In the genomic region with DNA sequence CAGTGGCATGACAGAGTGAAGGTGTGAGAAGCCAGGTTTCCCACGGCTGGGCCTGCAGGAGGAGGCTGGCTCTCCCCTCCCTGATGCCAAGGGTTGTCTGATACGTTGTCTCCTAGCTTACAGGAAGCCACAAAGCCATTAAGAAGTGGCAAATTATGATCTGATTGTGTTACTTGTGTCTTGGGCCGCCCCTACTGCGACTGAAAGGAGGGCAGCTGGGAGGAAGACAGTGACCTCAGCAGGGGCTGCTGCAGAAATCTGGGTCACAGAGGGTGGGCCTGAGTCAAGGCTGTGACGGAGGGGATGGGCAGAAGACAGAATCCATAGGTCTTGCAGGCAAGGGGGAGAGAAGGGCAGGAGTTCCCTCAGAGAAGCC, we compare ENCODE assay signal across 16 cellular contexts.
DNase-seq lines count a peak whose midpoint lies in the region; ATAC-seq and TF ChIP-seq lines count a peak whose summit lies in the region.
"Had no signal": no experiment of that assay in that cellular context is flagged by ENCODE, and none has a peak within 500 bp of the region (broad histone marks: within the 10 kb centered on the region; RNA-seq: fewer than 3 reads in every experiment).

No MANE protein-coding gene starts in this region.

- no peaks in the 10 kb centered on the region for H3K27me3 ChIP-seq in effector memory CD4-positive, alpha-beta T cell (replicated peaks; ENCODE audit: control insufficient read depth, insufficient read depth, low read length, poor library complexity, severe bottlenecking)
- peaks cover 0 to 7% (median 0%) of the 10 kb centered on the region in 3 donors for H3K27me3 ChIP-seq in stomach
- H3K27me3 ChIP-seq: right lobe of liver had no signal

- no peak for TF ChIP-seq EP300 in stomach (IDR thresholded peaks at IDR 0.05)

- H3K27ac ChIP-seq in effector memory CD4-positive, alpha-beta T cell (ENCODE audit: insufficient read depth, low read length, poor library complexity, severe bottlenecking) = no peak overlapping the region
- H3K27ac ChIP-seq in stomach = no peak overlapping the region
- H3K27ac ChIP-seq: right lobe of liver had no signal

- peak; percentile 7 for DNase-seq in activated naive CD4-positive, alpha-beta T cell treated with Interleukin-2 at 50 U/mL for 16 hours
- no peak for DNase-seq in activated naive CD4-positive, alpha-beta T cell treated with anti-CD3 and anti-CD28 coated beads, Interleukin-2, amount 50 U/mL, for 16 hours
- DNase-seq in NOMO-1 treated with DMSO at 0.1 percent for 48 hours (lab: John Stamatoyannopoulos, UW; ENCODE audit: unreplicated experiment) (peak; percentile 58), stomach (peak; percentile 14), cerebellar nuclear complex (lab: John Stamatoyannopoulos, UW) (no peak)
- DNase-seq in effector memory CD4-positive, alpha-beta T cell = peak; percentile 14 to 40 (median 17)
- DNase-seq in activated T-helper 1 cell treated with anti-CD3 and anti-CD28 coated beads, Interleukin-12 subunit alpha, Interleukin-12 subunit beta, Interleukin-2, Interleukin-4 antibody, amounts not matched to agents 30 ng/mL and 10 ng/mL and 1 ng/mL, durations not matched to agents 14 hours and 24 hours and 36 hours (ENCODE audit: low spot score) = no peak
- DNase-seq: GDM1, kidney, mesenchymal stem cell, NCI-H1694 treated with DMSO at 0.1 percent for 48 hours, NCI-H510A treated with DMSO at 0.1 percent for 48 hours, right lobe of liver, SK-N-SH, substantia nigra had no signal

- H3K9me3 ChIP-seq in effector memory CD4-positive, alpha-beta T cell (ENCODE audit: control insufficient read depth, low read length) = no peaks in the 10 kb centered on the region
- no peaks in the 10 kb centered on the region for H3K9me3 ChIP-seq in stomach
- H3K9me3 ChIP-seq: right lobe of liver, SK-N-SH had no signal

- H3K9me3 Mint-ChIP-seq in activated T-helper 1 cell treated with anti-CD3 and anti-CD28 coated beads, Interleukin-12 subunit alpha, Interleukin-12 subunit beta, Interleukin-2, Interleukin-4 antibody, amounts not matched to agents 30 ng/mL and 10 ng/mL and 1 ng/mL, durations not matched to agents 14 hours and 24 hours and 36 hours = no peaks in the 10 kb centered on the region

- no peak for TF ChIP-seq CTCF in stomach (IDR thresholded peaks at IDR 0.05)

- H3K27ac Mint-ChIP-seq in activated T-helper 1 cell treated with anti-CD3 and anti-CD28 coated beads, Interleukin-12 subunit alpha, Interleukin-12 subunit beta, Interleukin-2, Interleukin-4 antibody, amounts not matched to agents 30 ng/mL and 10 ng/mL and 1 ng/mL, durations not matched to agents 14 hours and 24 hours and 36 hours = no peak overlapping the region

- WGBS in stomach, 5 donors = 60 to 81% (median 74%) methylated on average over 5 of the region's 5 CpGs

- ATAC-seq in GM21619 (IDR thresholded peaks at IDR 0.05; ENCODE audit: unreplicated experiment) = no peak
- ATAC-seq: right lobe of liver had no signal

- H3K4me1 Mint-ChIP-seq in activated T-helper 1 cell treated with anti-CD3 and anti-CD28 coated beads, Interleukin-12 subunit alpha, Interleukin-12 subunit beta, Interleukin-2, Interleukin-4 antibody, amounts not matched to agents 30 ng/mL and 10 ng/mL and 1 ng/mL, durations not matched to agents 14 hours and 24 hours and 36 hours (ENCODE audit: low read depth) = no peaks in the 10 kb centered on the region

- no peaks in the 10 kb centered on the region for H3K36me3 ChIP-seq in effector memory CD4-positive, alpha-beta T cell (ENCODE audit: control insufficient read depth, insufficient read depth, low read length)
- H3K36me3 ChIP-seq in stomach = no peaks in the 10 kb centered on the region
- H3K36me3 ChIP-seq: right lobe of liver had no signal

- no peak overlapping the region for H3K4me3 Mint-ChIP-seq in activated T-helper 1 cell treated with anti-CD3 and anti-CD28 coated beads, Interleukin-12 subunit alpha, Interleukin-12 subunit beta, Interleukin-2, Interleukin-4 antibody, amounts not matched to agents 30 ng/mL and 10 ng/mL and 1 ng/mL, durations not matched to agents 14 hours and 24 hours and 36 hours

- no peak for TF ChIP-seq POLR2A in stomach (IDR thresholded peaks at IDR 0.05)

- H3K36me3 Mint-ChIP-seq in activated T-helper 1 cell treated with anti-CD3 and anti-CD28 coated beads, Interleukin-12 subunit alpha, Interleukin-12 subunit beta, Interleukin-2, Interleukin-4 antibody, amounts not matched to agents 30 ng/mL and 10 ng/mL and 1 ng/mL, durations not matched to agents 14 hours and 24 hours and 36 hours (ENCODE audit: low read depth) = no peaks in the 10 kb centered on the region

- no peak overlapping the region for H3K4me3 ChIP-seq in effector memory CD4-positive, alpha-beta T cell (ENCODE audit: insufficient read depth, low read depth, low read length, poor library complexity, severe bottlenecking)
- H3K4me3 ChIP-seq in stomach = no peak overlapping the region
- H3K4me3 ChIP-seq: right lobe of liver had no signal

- no peaks in the 10 kb centered on the region for H3K27me3 Mint-ChIP-seq in activated T-helper 1 cell treated with anti-CD3 and anti-CD28 coated beads, Interleukin-12 subunit alpha, Interleukin-12 subunit beta, Interleukin-2, Interleukin-4 antibody, amounts not matched to agents 30 ng/mL and 10 ng/mL and 1 ng/mL, durations not matched to agents 14 hours and 24 hours and 36 hours (ENCODE audit: insufficient read depth)

- H3K4me1 ChIP-seq in effector memory CD4-positive, alpha-beta T cell (ENCODE audit: control insufficient read depth, insufficient read depth, low read length, poor library complexity, severe bottlenecking) = peaks cover 23% of the 10 kb centered on the region
- no peaks in the 10 kb centered on the region for H3K4me1 ChIP-seq in stomach
- H3K4me1 ChIP-seq: right lobe of liver had no signal

- intact Hi-C loops in stomach (cut with DNase I; ENCODE audit: low total_unique reads) = no loop called here
- intact Hi-C loops in activated T-helper 1 cell treated with anti-CD3 and anti-CD28 coated beads, Interleukin-12 subunit alpha, Interleukin-12 subunit beta, Interleukin-2, Interleukin-4 antibody, amounts not matched to agents 30 ng/mL and 10 ng/mL and 1 ng/mL, durations not matched to agents 14 hours and 24 hours and 36 hours (cut with micrococcal nuclease) = no loop called here

Comparison
In these comparisons a context has a peak if more than half of its experiments do, and no peak if none do; other contexts are left out.
1. DNase-seq: peak in activated naive CD4-positive, alpha-beta T cell treated with Interleukin-2 at 50 U/mL for 16 hours (single experiment), NOMO-1 treated with DMSO at 0.1 percent for 48 hours (single experiment), effector memory CD4-positive, alpha-beta T cell (3 of 3) and stomach (single experiment); none in activated naive CD4-positive, alpha-beta T cell treated with anti-CD3 and anti-CD28 coated beads, Interleukin-2, amount 50 U/mL, for 16 hours (single experiment), cerebellar nuclear complex (0 of 2) and activated T-helper 1 cell treated with anti-CD3 and anti-CD28 coated beads, Interleukin-12 subunit alpha, Interleukin-12 subunit beta, Interleukin-2, Interleukin-4 antibody, amounts not matched to agents 30 ng/mL and 10 ng/mL and 1 ng/mL, durations not matched to agents 14 hours and 24 hours and 36 hours (single experiment).